19 cellular contexts compared by ENCODE assay signal in the genomic region with DNA sequence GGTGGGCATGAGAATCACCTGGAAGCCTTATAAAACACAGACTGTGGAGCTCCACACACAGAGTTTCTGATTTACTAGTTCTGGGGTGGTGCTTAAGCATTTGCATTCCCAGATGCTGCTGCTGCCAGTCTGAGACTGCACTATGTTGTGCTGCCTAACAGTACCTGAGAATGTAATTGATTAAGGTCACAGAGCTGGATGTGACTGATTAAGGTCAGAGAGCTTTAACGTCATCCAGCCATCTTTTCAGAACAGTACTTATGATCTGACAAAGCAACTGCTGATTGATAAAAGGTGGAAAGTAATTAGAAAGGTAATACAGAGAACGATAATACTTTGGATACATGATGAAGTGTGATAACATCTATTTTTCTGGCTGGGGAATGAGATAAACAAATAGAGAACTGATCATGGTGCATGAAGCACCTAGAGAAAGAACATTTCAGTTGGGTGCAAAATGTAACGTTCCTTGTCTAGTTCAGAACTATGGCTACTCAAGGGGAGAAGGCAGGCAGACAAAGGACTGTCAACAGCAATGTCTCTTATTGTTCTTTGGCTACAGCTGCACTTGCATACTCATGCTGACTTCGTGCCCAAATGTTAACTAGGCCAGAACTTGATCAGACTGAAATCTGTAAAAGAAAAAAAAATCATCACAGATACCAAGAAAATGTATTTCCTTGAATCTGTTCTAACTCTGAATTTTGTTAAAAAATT.
"Had no signal": no experiment of that assay in that cellular context is flagged by ENCODE, and none has a peak within 500 bp of the region (broad histone marks: within the 10 kb centered on the region; RNA-seq: fewer than 3 reads in every experiment).

No MANE protein-coding gene starts in this region.

- H3K9me3 ChIP-seq: gastrocnemius medialis, heart left ventricle, left ventricle myocardium inferior, pancreas, spleen, thyroid gland had no signal

- H3K27ac Mint-ChIP-seq: activated B cell treated with CpG ODN at 0.5 μM for 24 hours; activated CD4-positive, alpha-beta memory T cell treated with anti-CD3 and anti-CD28 coated beads for 36 hours; activated naive CD4-positive, alpha-beta T cell treated with anti-CD3 and anti-CD28 coated beads, Interleukin-2, amount 10 ng/mL, durations not matched to agents 7 days and 5 days; activated naive CD8-positive, alpha-beta T cell treated with anti-CD3 and anti-CD28 coated beads, Interleukin-2, amount 50 U/mL, for 24 hours; endodermal cell had no signal

- ATAC-seq: activated naive CD8-positive, alpha-beta T cell treated with anti-CD3 and anti-CD28 coated beads, Interleukin-2, amount 50 U/mL, for 24 hours; gastrocnemius medialis; heart left ventricle; pancreas; sciatic nerve had no signal

- DNase-seq: activated B cell treated with CpG ODN at 0.5 μM for 24 hours; activated CD4-positive, alpha-beta memory T cell treated with anti-CD3 and anti-CD28 coated beads for 36 hours; activated CD4-positive, alpha-beta T cell treated with anti-CD3 and anti-CD28 coated beads for 4 hours; activated naive CD4-positive, alpha-beta T cell treated with anti-CD3 and anti-CD28 coated beads, Interleukin-2, amount 10 ng/mL, durations not matched to agents 7 days and 5 days; activated naive CD8-positive, alpha-beta T cell treated with anti-CD3 and anti-CD28 coated beads, Interleukin-2, amount 50 U/mL, for 24 hours; brain microvascular endothelial cell; central memory CD4-positive, alpha-beta T cell; endodermal cell; gastrocnemius medialis; heart left ventricle; kidney glomerular epithelial cell; left ventricle myocardium inferior; mammary epithelial cell; naive B cell; pancreas; spleen; stimulated activated naive CD4-positive, alpha-beta T cell; thyroid gland had no signal

- H3K4me3 Mint-ChIP-seq: activated B cell treated with CpG ODN at 0.5 μM for 24 hours; activated CD4-positive, alpha-beta memory T cell treated with anti-CD3 and anti-CD28 coated beads for 36 hours; activated naive CD4-positive, alpha-beta T cell treated with anti-CD3 and anti-CD28 coated beads, Interleukin-2, amount 10 ng/mL, durations not matched to agents 7 days and 5 days; activated naive CD8-positive, alpha-beta T cell treated with anti-CD3 and anti-CD28 coated beads, Interleukin-2, amount 50 U/mL, for 24 hours; endodermal cell had no signal

- H3K27ac ChIP-seq: brain microvascular endothelial cell, gastrocnemius medialis, heart left ventricle, left ventricle myocardium inferior, pancreas, spleen, thyroid gland had no signal

- H3K36me3 ChIP-seq: brain microvascular endothelial cell, gastrocnemius medialis, heart left ventricle, left ventricle myocardium inferior, pancreas, spleen, thyroid gland had no signal

- H3K36me3 Mint-ChIP-seq: activated CD4-positive, alpha-beta memory T cell treated with anti-CD3 and anti-CD28 coated beads for 36 hours; activated naive CD4-positive, alpha-beta T cell treated with anti-CD3 and anti-CD28 coated beads, Interleukin-2, amount 10 ng/mL, durations not matched to agents 7 days and 5 days; naive B cell had no signal

- H3K4me3 ChIP-seq: gastrocnemius medialis, heart left ventricle, left ventricle myocardium inferior, pancreas, spleen, thyroid gland had no signal

- H3K9me3 Mint-ChIP-seq: activated B cell treated with CpG ODN at 0.5 μM for 24 hours; activated CD4-positive, alpha-beta memory T cell treated with anti-CD3 and anti-CD28 coated beads for 36 hours; activated naive CD4-positive, alpha-beta T cell treated with anti-CD3 and anti-CD28 coated beads, Interleukin-2, amount 10 ng/mL, durations not matched to agents 7 days and 5 days; activated naive CD8-positive, alpha-beta T cell treated with anti-CD3 and anti-CD28 coated beads, Interleukin-2, amount 50 U/mL, for 24 hours; endodermal cell; naive B cell had no signal

- H3K27me3 Mint-ChIP-seq: activated B cell treated with CpG ODN at 0.5 μM for 24 hours; activated CD4-positive, alpha-beta memory T cell treated with anti-CD3 and anti-CD28 coated beads for 36 hours; naive B cell had no signal

- H3K27me3 ChIP-seq: brain microvascular endothelial cell, gastrocnemius medialis, heart left ventricle, pancreas, spleen, thyroid gland had no signal

- H3K4me1 ChIP-seq: gastrocnemius medialis had no signal
